Comparison of ENCODE assay signal across 10 cellular contexts in the genomic region with DNA sequence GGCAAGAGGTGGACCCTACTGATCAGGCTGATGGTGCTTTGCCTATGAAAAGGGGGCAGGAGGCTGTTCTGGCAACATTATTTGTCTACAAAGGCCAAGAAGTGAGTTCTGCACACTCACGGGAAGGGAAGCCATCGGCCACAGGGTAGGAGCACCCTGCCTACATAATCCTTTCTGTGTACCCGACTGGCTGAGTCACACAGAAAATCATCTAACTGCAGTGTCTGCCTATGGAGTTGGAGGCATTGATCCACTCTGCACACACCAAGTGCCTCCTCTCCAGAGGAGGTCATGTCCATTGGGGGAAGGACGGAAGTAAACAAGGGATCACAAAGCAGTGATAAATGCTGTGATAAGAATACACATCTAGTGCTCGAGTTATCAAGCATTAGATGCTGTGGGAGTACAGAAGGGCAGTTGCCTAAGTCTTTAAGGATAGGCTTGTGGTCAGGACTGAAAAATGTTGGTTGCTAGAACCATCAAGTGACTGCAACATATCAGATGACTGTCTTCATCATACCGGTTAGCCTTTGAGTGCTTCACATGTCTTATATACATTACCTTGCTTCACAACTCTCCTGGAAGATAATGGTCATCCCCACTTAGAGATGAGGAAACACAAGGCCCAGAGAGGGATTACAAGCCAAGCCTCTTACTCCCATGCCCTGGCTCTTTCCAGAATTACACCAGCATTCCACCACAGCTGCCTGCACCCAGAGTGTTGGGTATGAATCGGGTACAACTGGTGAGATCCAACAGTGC. TPM values are rescaled to one million over a fixed set of nuclear protein-coding genes. Genes with fewer than 3 reads are reported as not detected.
DNase-seq lines count a peak whose midpoint lies in the region; ATAC-seq, FAIRE-seq and TF ChIP-seq lines count a peak whose summit lies in the region.
"Had no signal": no experiment of that assay in that cellular context is flagged by ENCODE, and none has a peak within 500 bp of the region (broad histone marks: within the 10 kb centered on the region; RNA-seq: fewer than 3 reads in every experiment).

No MANE protein-coding gene starts in this region.

- no peaks in the 10 kb centered on the region; a peak in 1 of 4 replicates for H3K36me3 ChIP-seq in GM12878 (ENCODE audit: control insufficient read depth in 2 of 2, insufficient read depth in 2 of 2, low read length in 1 of 2)

- POLR2A ChIA-PET in A549 (lab: Yijun Ruan, JAX), result interaction anchor here (1.1 to 2.2 kb wide), 4 partner anchors 28 to 481 kb away, joined by 4 to 25 read pairs (median 8); partner anchors contain the start of genes LRSAM1, RALGPS1, RPL12 and ZNF79
- POLR2A ChIA-PET in GM12878 (lab: Charles Lee), result interaction anchor here (0.6 to 1.6 kb wide), 4 partner anchors 8 to 361 kb away, joined by 6 to 18 read pairs (median 8); partner anchors contain the start of genes LRSAM1, RPL12 and ZNF79

- SMC1A ChIA-PET in GM12878 (lab: Charles Lee; ENCODE audit: uncharacterized antibody, unreplicated experiment), result no interaction called here

- peak overlapping the region in 1 of 2 experiments; percentile 80; a peak in 5 of 6 replicates for H3K27ac ChIP-seq in A549
- peak overlapping the region; percentile 52 for H3K27ac ChIP-seq in HL-60 (replicated peaks)
- no peak overlapping the region; the same call in 1 of the 2 replicates for H3K27ac ChIP-seq in GM12878 (ENCODE audit: control insufficient read depth, insufficient read depth)

- H3K4me2 ChIP-seq in A549 (peak overlapping the region; percentile 83), GM12878 (ENCODE audit: control insufficient read depth, insufficient read depth) (peak overlapping the region; percentile 98)

- H3K9ac ChIP-seq in GM12878 (ENCODE audit: control insufficient read depth, insufficient read depth, low read length), result 0 out of 2 replicates have a peak overlapping the region, but pooled peaks have one; percentile 51

- H3K4me1 ChIP-seq in A549 (peaks cover 9% of the 10 kb centered on the region; the same call in 2 of the 3 replicates), GM12878 (ENCODE audit: control insufficient read depth, insufficient read depth, low read length) (peaks cover 10% of the 10 kb centered on the region)

- no peak for TF ChIP-seq EP300 in A549 (IDR thresholded peaks at IDR 0.05)
- no peak for TF ChIP-seq EP300 in GM12878 (IDR thresholded peaks at IDR 0.05; ENCODE audit: borderline replicate concordance in 1 of 2, control insufficient read depth in 1 of 2, low read depth in 2 of 2, low read length in 2 of 2)

- no peak; the same call in 1 of the 2 replicates for TF ChIP-seq POLR2A in A549 (IDR thresholded peaks at IDR 0.05; ENCODE audit: low read length)
- TF ChIP-seq POLR2A in GM12878 (IDR thresholded peaks at IDR 0.05; ENCODE audit: low read depth, low read length), result no peak

- no peak for DNase-seq in A549 (ENCODE audit: low read depth in 1 of 2, low spot score in 1 of 2)
- peak in 1 of 2 experiments; percentile 48 for DNase-seq in HL-60 (ENCODE audit: low read depth in 1 of 2, low spot score in 1 of 2)
- DNase-seq in GM12878 (ENCODE audit: low read depth, low spot score), result no peak
- DNase-seq in mesothelial cell of epicardium (ENCODE audit: low spot score in 2 of 2, unreplicated experiment in 2 of 2), result no peak
- no peak for DNase-seq in NCI-H510A treated with DMSO at 0.1 percent for 48 hours (lab: John Stamatoyannopoulos, UW)
- DNase-seq in NCI-H187 treated with DMSO at 0.1 percent for 48 hours (lab: John Stamatoyannopoulos, UW), result no peak
- no peak for DNase-seq in activated effector memory CD4-positive, alpha-beta T cell treated with anti-CD3 and anti-CD28 coated beads, Interleukin-2, amount 50 U/mL, for 16 hours
- no peak for DNase-seq in NCI-H2227 treated with DMSO at 0.1 percent for 48 hours (lab: John Stamatoyannopoulos, UW)
- DNase-seq: NCI-H1694 treated with DMSO at 0.1 percent for 48 hours had no signal

- H3K4me1 Mint-ChIP-seq in mesothelial cell of epicardium, result peaks cover 43% of the 10 kb centered on the region

- TF ChIP-seq RAD21 in A549 (conservative IDR thresholded peaks at IDR 0.05 in 1 of 2, IDR thresholded peaks at IDR 0.05 in 1 of 2), result no peak
- TF ChIP-seq RAD21 in GM12878 (IDR thresholded peaks at IDR 0.05; ENCODE audit: insufficient read depth, low read depth, low read length), result no peak

- peaks cover 9% of the 10 kb centered on the region for H3K79me2 ChIP-seq in GM12878 (ENCODE audit: control insufficient read depth, insufficient read depth, low read length)

- 84% methylated on average over 7 of the region's 7 CpGs for WGBS in A549 (ENCODE audit: missing lambda C conversion rate)
- 90% methylated on average over 7 of the region's 7 CpGs for WGBS in GM12878 (ENCODE audit: insufficient coverage, insufficient replicate concordance, low lambda C conversion rate, missing lambda C conversion rate)

- RAD21 ChIA-PET in GM12878 (lab: Charles Lee; ENCODE audit: unreplicated experiment), result interaction anchor here (1.3 to 1.9 kb wide), 4 partner anchors 56 to 181 kb away, joined by 8 to 17 read pairs (median 11); partner anchors contain the start of genes LRSAM1 and RPL12

- H3K4me3 ChIP-seq in A549 (peak overlapping the region; percentile 48), HL-60 (replicated peaks; ENCODE audit: insufficient read depth, low read length) (no peak overlapping the region), GM12878 (no peak overlapping the region; the same call in 1 of the 2 replicates)

- H3K27me3 ChIP-seq in HL-60 (ENCODE audit: insufficient read depth, poor library complexity, severe bottlenecking), result no peaks in the 10 kb centered on the region
- H3K27me3 ChIP-seq in GM12878 (replicated peaks in 1 of 2; ENCODE audit: control insufficient read depth in 2 of 2, insufficient read depth in 2 of 2, low read length in 1 of 2), result no peaks in the 10 kb centered on the region
- H3K27me3 ChIP-seq: tibial nerve had no signal

- H3K27me3 Mint-ChIP-seq in mesothelial cell of epicardium (ENCODE audit: low read depth), result no peaks in the 10 kb centered on the region

- TF ChIP-seq CTCF in A549 (IDR thresholded peaks at IDR 0.05) (no peak), HL-60 (IDR thresholded peaks at IDR 0.05; ENCODE audit: insufficient read depth, low read length) (no peak), GM12878 (IDR thresholded peaks at IDR 0.05 in 2 of 3, conservative IDR thresholded peaks at IDR 0.05 in 1 of 3; ENCODE audit: control insufficient read depth in 2 of 3, extremely low read depth in 1 of 3, insufficient read depth in 1 of 3, low read depth in 3 of 3, low read length in 3 of 3) (no peak), mesothelial cell of epicardium (IDR thresholded peaks at IDR 0.05; ENCODE audit: unreplicated experiment) (no peak)

- no TSS peak for BruUV-seq in GM12878 (replicated peaks; lab: Mats Ljungman, UMichigan)

- H3K9me3 ChIP-seq in A549 (no peaks in the 10 kb centered on the region), GM12878 (replicated peaks; ENCODE audit: control insufficient read depth, insufficient read depth, low read length) (no peaks in the 10 kb centered on the region)
- H3K9me3 ChIP-seq: tibial nerve had no signal

- FAIRE-seq in A549 (lab: Jason Lieb, UNC) (no peak), GM12878 (lab: Jason Lieb, UNC) (peak; percentile 52)

- CTCF ChIA-PET in A549 (lab: Yijun Ruan, JAX) (interaction anchor here (0.9 to 6.6 kb wide), 7 partner anchors 10 to 455 kb away, joined by 3 to 33 read pairs (median 12); no protein-coding TSS in a partner anchor), GM12878 (lab: Yijun Ruan, JAX) (interaction anchor here (0.6 to 2.3 kb wide), 4 partner anchors 76 to 466 kb away, joined by 3 to 12 read pairs (median 6); no protein-coding TSS in a partner anchor)

- in situ Hi-C loops in GM12878 (cut with MboI), result loop anchor here (5.0 kb wide), 1 partner anchor 178 kb away; no protein-coding TSS in a partner anchor

- H3K36me3 Mint-ChIP-seq in mesothelial cell of epicardium, result peaks cover 2% of the 10 kb centered on the region

- peak overlapping the region; percentile 62 for H2AFZ ChIP-seq in GM12878 (ENCODE audit: control insufficient read depth, low read depth, low read length)

- intact Hi-C loops in GM12878 (cut with micrococcal nuclease; ENCODE audit: unreplicated experiment), result loop anchor here (2.0 to 5.0 kb wide), 3 partner anchors 83 to 453 kb away; no protein-coding TSS in a partner anchor

- H3K27ac Mint-ChIP-seq in mesothelial cell of epicardium, result peak overlapping the region; percentile 79

- no peaks in the 10 kb centered on the region for H4K20me1 ChIP-seq in GM12878 (ENCODE audit: control insufficient read depth, insufficient read depth)

- peak overlapping the region; percentile 77 for H3K4me3 Mint-ChIP-seq in mesothelial cell of epicardium

- no peak for ATAC-seq in A549
- ATAC-seq in GM12878, result no peak

- no peaks in the 10 kb centered on the region for H3K9me3 Mint-ChIP-seq in mesothelial cell of epicardium

RNA-seq across cellular contexts. Expression of gene SLC2A8, which starts 1.3 kb away (rescaled TPM):
- polyA plus RNA-seq in A549 (2011; rRNA removed) (7.3 and 8.3 TPM in 2 replicates), A549 (2017; fragmentation: RNase III; extraction: RNeasy Plus Mini Kit Qiagen cat#74134 plus additional on column Dnase treatment) (16.0 to 16.3 TPM (median 16.3 TPM) in 3 replicates), GM12878 (2011; rRNA removed) (2.9 and 6.3 TPM in 2 replicates), GM12878 (2014; fragmentation: Illumina TruSeq; extraction: Trizol) (1.6 and 3.3 TPM in 2 replicates), GM12878 (2014; fragmentation: Nextera tagmentation; extraction: Ambion mirVana) (1 to 10 TPM in 1 of 2 experiments, under 1 TPM in 1; 0.31 to 1.4 TPM), GM12878 (2014; rRNA removed) (13.9 and 16.3 TPM in 2 replicates), GM12878 (2016; fragmentation: Nextera tagmentation; extraction: Ambion mirVana) (10 to 100 TPM; 16.8 to 22.7 TPM)
- 14.2 and 24.1 TPM in 2 replicates for polyA plus RNA-seq in A549 (2012; cell fraction: cytosol; rRNA removed)
- 37.4 and 58.1 TPM in 2 replicates for polyA plus RNA-seq in A549 (2012; cell fraction: nucleus; rRNA removed)
- 9.9 and 10.5 TPM in 2 replicates for polyA minus RNA-seq in A549 (2011; rRNA and poly(A)+ RNA removed)
- 11.3 and 13.6 TPM in 2 replicates for total RNA-seq in GM12878 (2013; cell fraction: nucleolus; rRNA removed)
- total RNA-seq in GM12878 (2014; rRNA removed) (11.4 and 17.5 TPM in 2 replicates), GM12878 (2014; rRNA removed; fragmentation: Illumina TruSeq; extraction: Trizol) (4.6 and 4.7 TPM in 2 replicates), GM12878 (2021) (13.3 and 13.7 TPM in 2 replicates), mesothelial cell of epicardium (30.9 to 36.0 TPM (median 32.7 TPM) in 3 replicates)
- polyA plus RNA-seq in GM12878 (2011; ENCODE audit: low read depth), result 5.3 TPM
- 7.4 and 13.6 TPM in 2 replicates for polyA plus RNA-seq in GM12878 (2011; cell fraction: cytosol; rRNA removed)
- 24.0 and 30.3 TPM in 2 replicates for polyA plus RNA-seq in GM12878 (2011; cell fraction: nucleus; rRNA removed)
- 9.2 and 9.4 TPM in 2 replicates for polyA plus RNA-seq in GM12878 (2012)
- polyA minus RNA-seq in GM12878 (2011; rRNA and poly(A)+ RNA removed), result 5.9 and 12.9 TPM in 2 replicates
- polyA minus RNA-seq in GM12878 (2011; cell fraction: cytosol; rRNA and poly(A)+ RNA removed), result 7.0 and 9.9 TPM in 2 replicates
- polyA minus RNA-seq in GM12878 (2011; cell fraction: nucleus; rRNA and poly(A)+ RNA removed), result 5.0 and 11.5 TPM in 2 replicates

RNA-seq across cellular contexts. Expression of gene ZNF79, which starts 28.5 kb away (rescaled TPM):
- 5.7 and 7.4 TPM in 2 replicates for polyA plus RNA-seq in A549 (2011; rRNA removed)
- polyA plus RNA-seq in A549 (2012; cell fraction: cytosol; rRNA removed), result 2.5 and 2.7 TPM in 2 replicates
- polyA plus RNA-seq in A549 (2012; cell fraction: nucleus; rRNA removed), result 3.5 and 4.7 TPM in 2 replicates
- 4.9 to 5.5 TPM (median 5.1 TPM) in 3 replicates for polyA plus RNA-seq in A549 (2017; fragmentation: RNase III; extraction: RNeasy Plus Mini Kit Qiagen cat#74134 plus additional on column Dnase treatment)
- 21.3 and 26.9 TPM in 2 replicates for polyA minus RNA-seq in A549 (2011; rRNA and poly(A)+ RNA removed)
- total RNA-seq in GM12878 (2013; cell fraction: nucleolus; rRNA removed), result 19.1 and 19.8 TPM in 2 replicates
- 11.2 and 14.1 TPM in 2 replicates for total RNA-seq in GM12878 (2014; rRNA removed)
- 9.8 and 11.1 TPM in 2 replicates for total RNA-seq in GM12878 (2014; rRNA removed; fragmentation: Illumina TruSeq; extraction: Trizol)
- total RNA-seq in GM12878 (2021), result 10.2 and 12.4 TPM in 2 replicates
- polyA plus RNA-seq in GM12878 (2011; ENCODE audit: low read depth), result 3.7 TPM
- 9.9 and 12.2 TPM in 2 replicates for polyA plus RNA-seq in GM12878 (2011; rRNA removed)
- 12.5 and 12.8 TPM in 2 replicates for polyA plus RNA-seq in GM12878 (2011; cell fraction: cytosol; rRNA removed)
- polyA plus RNA-seq in GM12878 (2011; cell fraction: nucleus; rRNA removed), result 16.2 and 16.3 TPM in 2 replicates
- 4.7 and 6.1 TPM in 2 replicates for polyA plus RNA-seq in GM12878 (2012)
- 9.5 and 11.9 TPM in 2 replicates for polyA plus RNA-seq in GM12878 (2014; fragmentation: Illumina TruSeq; extraction: Trizol)
- 1 to 10 TPM; 1.8 to 2.0 TPM for polyA plus RNA-seq in GM12878 (2014; fragmentation: Nextera tagmentation; extraction: Ambion mirVana)
- polyA plus RNA-seq in GM12878 (2014; rRNA removed), result 8.7 and 9.3 TPM in 2 replicates
- 10 to 100 TPM; 12.9 to 14.0 TPM for polyA plus RNA-seq in GM12878 (2016; fragmentation: Nextera tagmentation; extraction: Ambion mirVana)
- polyA minus RNA-seq in GM12878 (2011; rRNA and poly(A)+ RNA removed), result 23.2 and 26.5 TPM in 2 replicates
- 4.4 and 6.8 TPM in 2 replicates for polyA minus RNA-seq in GM12878 (2011; cell fraction: cytosol; rRNA and poly(A)+ RNA removed)
- 7.5 and 11.7 TPM in 2 replicates for polyA minus RNA-seq in GM12878 (2011; cell fraction: nucleus; rRNA and poly(A)+ RNA removed)
- 11.0 to 12.1 TPM (median 11.6 TPM) in 3 replicates for total RNA-seq in mesothelial cell of epicardium

RNA-seq across cellular contexts. Expression of gene RPL12, which starts 55.5 kb away (rescaled TPM):
- polyA plus RNA-seq in A549 (2011; rRNA removed) (1,891 and 2,198 TPM in 2 replicates), A549 (2017; fragmentation: RNase III; extraction: RNeasy Plus Mini Kit Qiagen cat#74134 plus additional on column Dnase treatment) (2,384 to 2,622 TPM (median 2,519 TPM) in 3 replicates), GM12878 (2011; rRNA removed) (2,640 and 2,932 TPM in 2 replicates), GM12878 (2014; fragmentation: Illumina TruSeq; extraction: Trizol) (4,925 and 5,544 TPM in 2 replicates), GM12878 (2014; fragmentation: Nextera tagmentation; extraction: Ambion mirVana) (1,000 to 10,000 TPM; 3,077 to 3,412 TPM), GM12878 (2014; rRNA removed) (3,446 and 3,776 TPM in 2 replicates), GM12878 (2016; fragmentation: Nextera tagmentation; extraction: Ambion mirVana) (1,000 to 10,000 TPM in 1 of 2 experiments, 100 to 1,000 TPM in 1; 961 to 1,005 TPM)
- polyA plus RNA-seq in A549 (2012; cell fraction: cytosol; rRNA removed), result 2,114 and 2,323 TPM in 2 replicates
- 721 and 1,502 TPM in 2 replicates for polyA plus RNA-seq in A549 (2012; cell fraction: nucleus; rRNA removed)
- 616 and 1,237 TPM in 2 replicates for polyA minus RNA-seq in A549 (2011; rRNA and poly(A)+ RNA removed)
- total RNA-seq in GM12878 (2013; cell fraction: nucleolus; rRNA removed), result 532 and 580 TPM in 2 replicates
- total RNA-seq in GM12878 (2014; rRNA removed) (2,340 and 2,418 TPM in 2 replicates), GM12878 (2014; rRNA removed; fragmentation: Illumina TruSeq; extraction: Trizol) (4,535 and 4,622 TPM in 2 replicates), GM12878 (2021) (2,052 and 2,163 TPM in 2 replicates), mesothelial cell of epicardium (1,125 to 1,180 TPM (median 1,165 TPM) in 3 replicates)
- polyA plus RNA-seq in GM12878 (2011; ENCODE audit: low read depth), result 4,165 TPM
- polyA plus RNA-seq in GM12878 (2011; cell fraction: cytosol; rRNA removed), result 2,904 and 3,567 TPM in 2 replicates
- polyA plus RNA-seq in GM12878 (2011; cell fraction: nucleus; rRNA removed), result 879 and 937 TPM in 2 replicates
- 3,068 and 4,412 TPM in 2 replicates for polyA plus RNA-seq in GM12878 (2012)
- 712 and 1,069 TPM in 2 replicates for polyA minus RNA-seq in GM12878 (2011; rRNA and poly(A)+ RNA removed)
- polyA minus RNA-seq in GM12878 (2011; cell fraction: cytosol; rRNA and poly(A)+ RNA removed), result 520 and 541 TPM in 2 replicates
- polyA minus RNA-seq in GM12878 (2011; cell fraction: nucleus; rRNA and poly(A)+ RNA removed), result 259 and 431 TPM in 2 replicates

RNA-seq across cellular contexts. Expression of gene LRSAM1, which starts 55.6 kb away (rescaled TPM):
- 5.1 and 6.4 TPM in 2 replicates for polyA plus RNA-seq in A549 (2011; rRNA removed)
- 7.6 and 9.1 TPM in 2 replicates for polyA plus RNA-seq in A549 (2012; cell fraction: cytosol; rRNA removed)
- 31.8 and 46.4 TPM in 2 replicates for polyA plus RNA-seq in A549 (2012; cell fraction: nucleus; rRNA removed)
- 9.2 to 10.5 TPM (median 10.0 TPM) in 3 replicates for polyA plus RNA-seq in A549 (2017; fragmentation: RNase III; extraction: RNeasy Plus Mini Kit Qiagen cat#74134 plus additional on column Dnase treatment)
- polyA minus RNA-seq in A549 (2011; rRNA and poly(A)+ RNA removed), result 5.7 and 8.9 TPM in 2 replicates
- 60.8 and 70.8 TPM in 2 replicates for total RNA-seq in GM12878 (2013; cell fraction: nucleolus; rRNA removed)
- 13.1 and 13.7 TPM in 2 replicates for total RNA-seq in GM12878 (2014; rRNA removed)
- 5.8 and 5.9 TPM in 2 replicates for total RNA-seq in GM12878 (2014; rRNA removed; fragmentation: Illumina TruSeq; extraction: Trizol)
- total RNA-seq in GM12878 (2021), result 18.9 and 20.4 TPM in 2 replicates
- 6.8 TPM for polyA plus RNA-seq in GM12878 (2011; ENCODE audit: low read depth)
- 7.5 and 9.7 TPM in 2 replicates for polyA plus RNA-seq in GM12878 (2011; rRNA removed)
- polyA plus RNA-seq in GM12878 (2011; cell fraction: cytosol; rRNA removed), result 8.2 and 10.8 TPM in 2 replicates
- polyA plus RNA-seq in GM12878 (2011; cell fraction: nucleus; rRNA removed), result 44.3 and 44.5 TPM in 2 replicates
- polyA plus RNA-seq in GM12878 (2012), result 12.3 and 17.2 TPM in 2 replicates
- polyA plus RNA-seq in GM12878 (2014; fragmentation: Illumina TruSeq; extraction: Trizol), result 4.5 and 6.9 TPM in 2 replicates
- polyA plus RNA-seq in GM12878 (2014; fragmentation: Nextera tagmentation; extraction: Ambion mirVana), result under 1 TPM; 0.14 to 0.53 TPM
- 14.3 and 14.8 TPM in 2 replicates for polyA plus RNA-seq in GM12878 (2014; rRNA removed)
- 10 to 100 TPM; 18.4 to 23.4 TPM for polyA plus RNA-seq in GM12878 (2016; fragmentation: Nextera tagmentation; extraction: Ambion mirVana)
- polyA minus RNA-seq in GM12878 (2011; rRNA and poly(A)+ RNA removed), result 7.3 and 16.4 TPM in 2 replicates
- 3.2 and 6.8 TPM in 2 replicates for polyA minus RNA-seq in GM12878 (2011; cell fraction: cytosol; rRNA and poly(A)+ RNA removed)
- 22.5 and 27.0 TPM in 2 replicates for polyA minus RNA-seq in GM12878 (2011; cell fraction: nucleus; rRNA and poly(A)+ RNA removed)
- 27.1 to 28.0 TPM (median 27.4 TPM) in 3 replicates for total RNA-seq in mesothelial cell of epicardium
